ENCODE assay signal across 9 cellular contexts in genomic region chr17:75601057-75601987, GRCh38. TPM values are rescaled to one million over a fixed set of nuclear protein-coding genes. Genes with fewer than 3 reads are reported as not detected.
DNase-seq lines count a peak whose midpoint lies in the region; ATAC-seq and TF ChIP-seq lines count a peak whose summit lies in the region.
"Had no signal": no experiment of that assay in that cellular context is flagged by ENCODE, and none has a peak within 500 bp of the region (broad histone marks: within the 10 kb centered on the region; RNA-seq: fewer than 3 reads in every experiment).

No MANE protein-coding gene starts in this region.

- no peak overlapping the region for H3K27ac ChIP-seq in suprapubic skin
- H3K27ac ChIP-seq: epithelial cell of prostate had no signal

- peak; percentile 72 for DNase-seq in Right ventricle myocardium superior
- DNase-seq in Right ventricle myocardium inferior (ENCODE audit: missing footprints) = no peak
- peak; percentile 24 for DNase-seq in NCI-H226
- peak; percentile 40 to 58 for DNase-seq in activated CD4-positive, alpha-beta T cell treated with anti-CD3 and anti-CD28 coated beads for 24 hours (ENCODE audit: low read depth in 2 of 2)
- peak; percentile 60 for DNase-seq in dermis blood vessel endothelial cell
- DNase-seq in midbrain (lab: John Stamatoyannopoulos, UW) = peak; percentile 2
- DNase-seq in suprapubic skin (ENCODE audit: low spot score in 2 of 2) = peak in 1 of 2 donors; percentile 68

- no peaks in the 10 kb centered on the region for H3K36me3 ChIP-seq in suprapubic skin

- peaks cover 31% of the 10 kb centered on the region for H3K4me1 ChIP-seq in suprapubic skin

- H3K9me3 ChIP-seq in suprapubic skin = no peaks in the 10 kb centered on the region

- no peak for TF ChIP-seq POLR2A in suprapubic skin (IDR thresholded peaks at IDR 0.05)

- no peak for TF ChIP-seq EP300 in suprapubic skin (IDR thresholded peaks at IDR 0.05)

- ATAC-seq in Right ventricle myocardium superior (ENCODE audit: poor library complexity) (peak; percentile 63), Right ventricle myocardium inferior (no peak), GM18517 (IDR thresholded peaks at IDR 0.05; ENCODE audit: unreplicated experiment) (no peak)

- intact Hi-C loops in Right ventricle myocardium superior (cut with DNase I) = no loop called here
- intact Hi-C loops in Right ventricle myocardium inferior (cut with DNase I) = no loop called here

- WGBS in suprapubic skin = 67% methylated on average over 20 of the region's 28 CpGs

- TF ChIP-seq CTCF in suprapubic skin (IDR thresholded peaks at IDR 0.05) = peak; percentile 48 to 84

- no peak overlapping the region for H3K4me3 ChIP-seq in suprapubic skin

- H3K27me3 ChIP-seq in suprapubic skin = no peaks in the 10 kb centered on the region

RNA-seq across cellular contexts. Expression of gene MYO15B, which starts 13.7 kb away (rescaled TPM):
- 37.1 TPM for total RNA-seq in Right ventricle myocardium superior
- total RNA-seq in Right ventricle myocardium inferior = 43.7 TPM
- 7.5 and 28.4 TPM in 2 replicates for total RNA-seq in dermis blood vessel endothelial cell
- total RNA-seq in suprapubic skin = 100 to 1,000 TPM in 1 of 4 donors, 10 to 100 TPM in 3; 28.4 to 126 (median 76.1) TPM

RNA-seq across cellular contexts. Expression of gene SMIM5, which starts 31.9 kb away (rescaled TPM):
- total RNA-seq in Right ventricle myocardium superior = 12.5 TPM
- 11.4 TPM for total RNA-seq in Right ventricle myocardium inferior
- 0.09 TPM in 1 of 2 replicates, not detected in the other for total RNA-seq in dermis blood vessel endothelial cell
- total RNA-seq in suprapubic skin = 10 to 100 TPM in 2 of 4 donors, 1 to 10 TPM in 2; 1.7 to 11.8 (median 8.6) TPM
